ENCODE assay signal across 17 cellular contexts in the genomic region with DNA sequence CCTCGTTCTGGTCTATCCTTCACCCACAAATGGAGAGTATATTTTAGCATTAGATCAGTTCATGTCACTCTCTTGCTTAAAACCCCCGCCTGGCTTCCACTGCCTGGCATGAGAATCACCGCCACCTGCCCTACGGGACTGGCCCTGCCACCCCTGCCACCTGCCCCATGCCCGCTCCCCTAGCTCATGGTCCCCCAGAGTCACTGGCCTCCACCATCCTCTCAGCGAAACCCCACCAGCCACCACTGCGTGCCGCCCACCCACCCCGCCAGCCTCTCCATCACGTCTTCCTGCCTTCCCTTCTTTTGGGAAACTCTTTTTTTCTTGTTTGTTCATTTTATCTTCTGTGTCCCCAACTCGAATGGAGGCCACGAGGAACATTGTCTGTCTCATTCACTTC. TPM values are rescaled to one million over a fixed set of nuclear protein-coding genes. Genes with fewer than 3 reads are reported as not detected.
DNase-seq lines count a peak whose midpoint lies in the region; ATAC-seq and TF ChIP-seq lines count a peak whose summit lies in the region.
"Had no signal": no experiment of that assay in that cellular context is flagged by ENCODE, and none has a peak within 500 bp of the region (broad histone marks: within the 10 kb centered on the region; RNA-seq: fewer than 3 reads in every experiment).

No MANE protein-coding gene starts in this region.

- no peaks in the 10 kb centered on the region for H3K36me3 ChIP-seq in H7 (replicated peaks; ENCODE audit: control insufficient read depth, insufficient read depth, low read length)

- no peaks in the 10 kb centered on the region for H3K27me3 Mint-ChIP-seq in activated CD8-positive, alpha-beta T cell treated with anti-CD3 and anti-CD28 coated beads, Interleukin-2, amount 10 ng/mL, durations not matched to agents 7 days and 5 days (ENCODE audit: low read depth)
- no peaks in the 10 kb centered on the region for H3K27me3 Mint-ChIP-seq in activated CD8-positive, alpha-beta T cell treated with anti-CD3 and anti-CD28 coated beads for 36 hours
- no peaks in the 10 kb centered on the region for H3K27me3 Mint-ChIP-seq in central memory CD8-positive, alpha-beta T cell
- no peaks in the 10 kb centered on the region for H3K27me3 Mint-ChIP-seq in activated CD4-positive, alpha-beta T cell treated with anti-CD3 and anti-CD28 coated beads for 36 hours
- H3K27me3 Mint-ChIP-seq: IgD-negative memory B cell had no signal

- H3K27ac Mint-ChIP-seq in activated CD8-positive, alpha-beta T cell treated with anti-CD3 and anti-CD28 coated beads, Interleukin-2, amount 10 ng/mL, durations not matched to agents 7 days and 5 days, result peak overlapping the region; percentile 20
- no peak overlapping the region for H3K27ac Mint-ChIP-seq in activated CD8-positive, alpha-beta T cell treated with anti-CD3 and anti-CD28 coated beads for 36 hours
- H3K27ac Mint-ChIP-seq in central memory CD8-positive, alpha-beta T cell (ENCODE audit: low read depth), result no peak overlapping the region
- H3K27ac Mint-ChIP-seq in stimulated activated effector memory CD8-positive, alpha-beta T cell treated with anti-CD3 and anti-CD28 coated beads, Interleukin-12 subunit alpha, Interleukin-12 subunit beta, amount 100 ng/mL, for 72 hours, result peak overlapping the region; percentile 5
- H3K27ac Mint-ChIP-seq in activated CD4-positive, alpha-beta T cell treated with anti-CD3 and anti-CD28 coated beads for 36 hours, result no peak overlapping the region

- CTCF ChIA-PET in activated CD8-positive, alpha-beta T cell treated with anti-CD3 and anti-CD28 coated beads, Interleukin-2, amount 10 ng/mL, durations not matched to agents 7 days and 5 days (lab: Charles Lee), result no interaction called here
- CTCF ChIA-PET in activated CD8-positive, alpha-beta T cell treated with anti-CD3 and anti-CD28 coated beads for 36 hours (lab: Charles Lee), result interaction anchor here (0.6 kb wide), 1 partner anchor 16 kb away, joined by 3 read pairs; no protein-coding TSS in a partner anchor
- CTCF ChIA-PET in activated CD4-positive, alpha-beta T cell treated with anti-CD3 and anti-CD28 coated beads for 36 hours (lab: Charles Lee), result interaction anchor here (0.7 kb wide), 1 partner anchor 154 kb away, joined by 3 read pairs; no protein-coding TSS in a partner anchor

- POLR2A ChIA-PET in activated CD8-positive, alpha-beta T cell treated with anti-CD3 and anti-CD28 coated beads, Interleukin-2, amount 10 ng/mL, durations not matched to agents 7 days and 5 days (lab: Charles Lee), result no interaction called here
- POLR2A ChIA-PET in activated CD8-positive, alpha-beta T cell treated with anti-CD3 and anti-CD28 coated beads for 36 hours (lab: Charles Lee), result interaction anchor here (0.6 kb wide), 1 partner anchor 515 kb away, joined by 3 read pairs; no protein-coding TSS in a partner anchor
- POLR2A ChIA-PET in activated CD4-positive, alpha-beta T cell treated with anti-CD3 and anti-CD28 coated beads for 36 hours (lab: Charles Lee), result no interaction called here

- no peak overlapping the region for H3K4me3 Mint-ChIP-seq in activated CD8-positive, alpha-beta T cell treated with anti-CD3 and anti-CD28 coated beads, Interleukin-2, amount 10 ng/mL, durations not matched to agents 7 days and 5 days
- no peak overlapping the region for H3K4me3 Mint-ChIP-seq in activated CD8-positive, alpha-beta T cell treated with anti-CD3 and anti-CD28 coated beads for 36 hours
- peak overlapping the region; percentile 13 for H3K4me3 Mint-ChIP-seq in central memory CD8-positive, alpha-beta T cell
- H3K4me3 Mint-ChIP-seq in stimulated activated effector memory CD8-positive, alpha-beta T cell treated with anti-CD3 and anti-CD28 coated beads, Interleukin-12 subunit alpha, Interleukin-12 subunit beta, amount 100 ng/mL, for 72 hours, result peak overlapping the region; percentile 2
- H3K4me3 Mint-ChIP-seq in activated CD4-positive, alpha-beta T cell treated with anti-CD3 and anti-CD28 coated beads for 36 hours, result no peak overlapping the region

- TF ChIP-seq CTCF in activated CD8-positive, alpha-beta T cell treated with anti-CD3 and anti-CD28 coated beads for 36 hours (IDR thresholded peaks at IDR 0.05), result no peak

- intact Hi-C loops in activated CD8-positive, alpha-beta T cell treated with anti-CD3 and anti-CD28 coated beads for 36 hours (cut with micrococcal nuclease), result no loop called here
- intact Hi-C loops in activated CD4-positive, alpha-beta T cell treated with anti-CD3 and anti-CD28 coated beads for 36 hours (cut with DNase I, micrococcal nuclease), result no loop called here

- no peaks in the 10 kb centered on the region for H3K36me3 Mint-ChIP-seq in activated CD8-positive, alpha-beta T cell treated with anti-CD3 and anti-CD28 coated beads, Interleukin-2, amount 10 ng/mL, durations not matched to agents 7 days and 5 days (ENCODE audit: low read depth)
- H3K36me3 Mint-ChIP-seq in activated CD8-positive, alpha-beta T cell treated with anti-CD3 and anti-CD28 coated beads for 36 hours (ENCODE audit: low read depth), result no peaks in the 10 kb centered on the region
- H3K36me3 Mint-ChIP-seq in central memory CD8-positive, alpha-beta T cell (ENCODE audit: insufficient read depth), result no peaks in the 10 kb centered on the region
- H3K36me3 Mint-ChIP-seq in stimulated activated effector memory CD8-positive, alpha-beta T cell treated with anti-CD3 and anti-CD28 coated beads, Interleukin-12 subunit alpha, Interleukin-12 subunit beta, amount 100 ng/mL, for 72 hours, result peaks cover 6% of the 10 kb centered on the region
- no peaks in the 10 kb centered on the region for H3K36me3 Mint-ChIP-seq in activated CD4-positive, alpha-beta T cell treated with anti-CD3 and anti-CD28 coated beads for 36 hours (ENCODE audit: low read depth)
- H3K36me3 Mint-ChIP-seq: CD4-positive, alpha-beta memory T cell had no signal

- H3K27me3 ChIP-seq in H7 (ENCODE audit: control insufficient read depth, insufficient read depth, low read length), result no peaks in the 10 kb centered on the region

- H3K4me3 ChIP-seq in H7 (ENCODE audit: insufficient read depth, low read depth, low read length), result no peak overlapping the region

- H3K4me1 Mint-ChIP-seq in activated CD8-positive, alpha-beta T cell treated with anti-CD3 and anti-CD28 coated beads, Interleukin-2, amount 10 ng/mL, durations not matched to agents 7 days and 5 days (ENCODE audit: low read depth), result peaks cover 25% of the 10 kb centered on the region
- H3K4me1 Mint-ChIP-seq in activated CD8-positive, alpha-beta T cell treated with anti-CD3 and anti-CD28 coated beads for 36 hours (ENCODE audit: low read depth), result peaks cover 12% of the 10 kb centered on the region
- H3K4me1 Mint-ChIP-seq in central memory CD8-positive, alpha-beta T cell, result peaks cover 22% of the 10 kb centered on the region
- peaks cover 54% of the 10 kb centered on the region for H3K4me1 Mint-ChIP-seq in stimulated activated effector memory CD8-positive, alpha-beta T cell treated with anti-CD3 and anti-CD28 coated beads, Interleukin-12 subunit alpha, Interleukin-12 subunit beta, amount 100 ng/mL, for 72 hours
- H3K4me1 Mint-ChIP-seq in activated CD4-positive, alpha-beta T cell treated with anti-CD3 and anti-CD28 coated beads for 36 hours, result peaks cover 4% of the 10 kb centered on the region

- no peak for DNase-seq in activated CD8-positive, alpha-beta T cell treated with anti-CD3 and anti-CD28 coated beads, Interleukin-2, amount 10 ng/mL, durations not matched to agents 7 days and 5 days
- no peak for DNase-seq in activated CD8-positive, alpha-beta T cell treated with anti-CD3 and anti-CD28 coated beads for 36 hours
- DNase-seq in H7 (peak; percentile 16), Kasumi-1 (lab: John Stamatoyannopoulos, UW) (no peak)
- no peak for DNase-seq in central memory CD8-positive, alpha-beta T cell (ENCODE audit: low spot score in 2 of 2)
- DNase-seq in stimulated activated effector memory CD8-positive, alpha-beta T cell treated with anti-CD3 and anti-CD28 coated beads, Interleukin-12 subunit alpha, Interleukin-12 subunit beta, amount 100 ng/mL, for 72 hours (ENCODE audit: low spot score in 2 of 2), result no peak
- no peak for DNase-seq in activated CD4-positive, alpha-beta T cell treated with anti-CD3 and anti-CD28 coated beads for 36 hours
- DNase-seq: 8988T; AML-193; CD4-positive, alpha-beta memory T cell; COR-L47; DND-41; GDM1 had no signal

- no peak for ATAC-seq in activated CD8-positive, alpha-beta T cell treated with anti-CD3 and anti-CD28 coated beads, Interleukin-2, amount 10 ng/mL, durations not matched to agents 7 days and 5 days
- ATAC-seq in activated CD8-positive, alpha-beta T cell treated with anti-CD3 and anti-CD28 coated beads for 36 hours, result no peak
- ATAC-seq in central memory CD8-positive, alpha-beta T cell (replicated peaks; ENCODE audit: extremely low read depth, poor library complexity, severe bottlenecking), result no peak
- ATAC-seq in stimulated activated effector memory CD8-positive, alpha-beta T cell treated with anti-CD3 and anti-CD28 coated beads, Interleukin-12 subunit alpha, Interleukin-12 subunit beta, amount 100 ng/mL, for 72 hours, result no peak
- no peak for ATAC-seq in GM18873 (IDR thresholded peaks at IDR 0.05; ENCODE audit: low FRiP score, unreplicated experiment)
- no peak for ATAC-seq in activated CD4-positive, alpha-beta T cell treated with anti-CD3 and anti-CD28 coated beads for 36 hours

- H3K9me3 Mint-ChIP-seq in activated CD8-positive, alpha-beta T cell treated with anti-CD3 and anti-CD28 coated beads, Interleukin-2, amount 10 ng/mL, durations not matched to agents 7 days and 5 days (ENCODE audit: insufficient read depth), result no peaks in the 10 kb centered on the region
- no peaks in the 10 kb centered on the region for H3K9me3 Mint-ChIP-seq in activated CD8-positive, alpha-beta T cell treated with anti-CD3 and anti-CD28 coated beads for 36 hours
- no peaks in the 10 kb centered on the region for H3K9me3 Mint-ChIP-seq in central memory CD8-positive, alpha-beta T cell
- H3K9me3 Mint-ChIP-seq in stimulated activated effector memory CD8-positive, alpha-beta T cell treated with anti-CD3 and anti-CD28 coated beads, Interleukin-12 subunit alpha, Interleukin-12 subunit beta, amount 100 ng/mL, for 72 hours, result no peaks in the 10 kb centered on the region
- H3K9me3 Mint-ChIP-seq in activated CD4-positive, alpha-beta T cell treated with anti-CD3 and anti-CD28 coated beads for 36 hours (ENCODE audit: low read depth), result no peaks in the 10 kb centered on the region
- H3K9me3 Mint-ChIP-seq: CD4-positive, alpha-beta memory T cell; IgD-negative memory B cell had no signal

RNA-seq across cellular contexts. Expression of gene ENPP7, which starts 1.0 kb away (rescaled TPM):
- under 1 TPM in 1 of 2 experiments, not detected in 1; 0.13 TPM for total RNA-seq in activated CD8-positive, alpha-beta T cell treated with anti-CD3 and anti-CD28 coated beads, Interleukin-2, amount 10 ng/mL, durations not matched to agents 7 days and 5 days
- total RNA-seq in activated CD8-positive, alpha-beta T cell treated with anti-CD3 and anti-CD28 coated beads for 36 hours, result under 1 TPM in 1 of 2 experiments, not detected in 1; 0.16 TPM
- total RNA-seq in H7 (2014; rRNA removed; shearing (Covaris generic)), result not detected in 2 replicates
- total RNA-seq in activated CD4-positive, alpha-beta T cell treated with anti-CD3 and anti-CD28 coated beads for 36 hours, result not detected
- total RNA-seq: H4, HT-29 had no signal

RNA-seq across cellular contexts. Expression of gene CBX2, which starts 48.2 kb away (rescaled TPM):
- 10 to 100 TPM; 16.2 to 16.5 TPM for total RNA-seq in activated CD8-positive, alpha-beta T cell treated with anti-CD3 and anti-CD28 coated beads, Interleukin-2, amount 10 ng/mL, durations not matched to agents 7 days and 5 days
- total RNA-seq in activated CD8-positive, alpha-beta T cell treated with anti-CD3 and anti-CD28 coated beads for 36 hours, result 1 to 10 TPM; 8.0 to 9.7 TPM
- total RNA-seq in H7 (2014; rRNA removed; shearing (Covaris generic)), result 89.1 and 97.4 TPM in 2 replicates
- total RNA-seq in activated CD4-positive, alpha-beta T cell treated with anti-CD3 and anti-CD28 coated beads for 36 hours, result 1 to 10 TPM; 4.2 to 4.3 TPM

Comparison
In these comparisons a context has a peak if more than half of its experiments do, and no peak if none do; other contexts are left out.
1. H3K27ac Mint-ChIP-seq: peak in activated CD8-positive, alpha-beta T cell treated with anti-CD3 and anti-CD28 coated beads, Interleukin-2, amount 10 ng/mL, durations not matched to agents 7 days and 5 days (single experiment) and stimulated activated effector memory CD8-positive, alpha-beta T cell treated with anti-CD3 and anti-CD28 coated beads, Interleukin-12 subunit alpha, Interleukin-12 subunit beta, amount 100 ng/mL, for 72 hours (single experiment); none in activated CD8-positive, alpha-beta T cell treated with anti-CD3 and anti-CD28 coated beads for 36 hours (single experiment), central memory CD8-positive, alpha-beta T cell (single experiment) and activated CD4-positive, alpha-beta T cell treated with anti-CD3 and anti-CD28 coated beads for 36 hours (single experiment).
2. H3K4me3 Mint-ChIP-seq: peak in central memory CD8-positive, alpha-beta T cell (single experiment) and stimulated activated effector memory CD8-positive, alpha-beta T cell treated with anti-CD3 and anti-CD28 coated beads, Interleukin-12 subunit alpha, Interleukin-12 subunit beta, amount 100 ng/mL, for 72 hours (single experiment); none in activated CD8-positive, alpha-beta T cell treated with anti-CD3 and anti-CD28 coated beads, Interleukin-2, amount 10 ng/mL, durations not matched to agents 7 days and 5 days (single experiment), activated CD8-positive, alpha-beta T cell treated with anti-CD3 and anti-CD28 coated beads for 36 hours (single experiment) and activated CD4-positive, alpha-beta T cell treated with anti-CD3 and anti-CD28 coated beads for 36 hours (single experiment).